In the genomic region with DNA sequence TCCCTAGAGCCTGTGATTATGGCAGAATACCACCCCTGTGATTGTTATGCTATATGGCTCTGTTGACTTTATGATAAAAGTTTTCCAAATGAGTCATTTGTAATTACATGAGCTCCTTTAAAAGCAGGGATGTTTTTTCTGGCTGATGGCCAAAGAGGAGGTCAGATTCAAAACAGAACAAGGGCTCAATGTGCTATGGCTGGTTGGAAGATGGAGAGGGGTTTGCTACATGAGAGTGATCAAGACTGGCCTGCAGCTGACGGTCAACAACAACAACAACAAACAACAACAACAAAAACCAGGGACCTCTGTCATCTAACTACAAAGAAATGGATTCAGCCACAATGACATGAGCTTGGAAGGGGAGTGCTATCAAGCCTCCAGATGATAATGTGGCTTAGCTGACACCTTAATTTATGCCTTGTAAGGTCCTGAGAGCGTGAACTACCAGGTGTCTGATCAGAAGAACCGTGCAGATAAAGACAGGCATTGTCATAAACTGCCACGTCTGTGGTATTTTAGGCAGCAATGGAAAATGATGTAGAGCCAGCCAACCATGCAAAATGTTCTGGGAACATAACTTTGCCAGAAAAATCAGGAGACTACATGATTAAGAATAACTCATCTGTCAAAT, we compare ENCODE assay signal across 8 cellular contexts. TPM values are rescaled to one million over a fixed set of nuclear protein-coding genes. Genes with fewer than 3 reads are reported as not detected.
DNase-seq lines count a peak whose midpoint lies in the region; ATAC-seq and TF ChIP-seq lines count a peak whose summit lies in the region.

No MANE protein-coding gene starts in this region.

- intact Hi-C loops in psoas muscle (cut with DNase I): no loop called here
- intact Hi-C loops in ascending aorta (cut with DNase I): no loop called here
- intact Hi-C loops in transverse colon (cut with DNase I; ENCODE audit: low total_unique reads): no loop called here

- no peaks in the 10 kb centered on the region for H3K9me3 ChIP-seq in BLaER1
- H3K9me3 ChIP-seq in psoas muscle: no peaks in the 10 kb centered on the region
- H3K9me3 ChIP-seq in ascending aorta: no peaks in the 10 kb centered on the region
- no peaks in the 10 kb centered on the region for H3K9me3 ChIP-seq in transverse colon

- H3K36me3 ChIP-seq in BLaER1: no peaks in the 10 kb centered on the region
- no peaks in the 10 kb centered on the region for H3K36me3 ChIP-seq in kidney epithelial cell (ENCODE audit: control insufficient read depth, insufficient read depth, low read length)
- H3K36me3 ChIP-seq in psoas muscle (ENCODE audit: insufficient read depth in 1 of 2, low read depth in 1 of 2): no peaks in the 10 kb centered on the region
- no peaks in the 10 kb centered on the region for H3K36me3 ChIP-seq in ascending aorta
- H3K36me3 ChIP-seq in transverse colon: no peaks in the 10 kb centered on the region

- peaks cover 30% of the 10 kb centered on the region for H3K4me1 ChIP-seq in BLaER1
- no peaks in the 10 kb centered on the region for H3K4me1 ChIP-seq in psoas muscle
- peaks cover 0 to 9% of the 10 kb centered on the region in 2 donors for H3K4me1 ChIP-seq in ascending aorta
- peaks cover 0 to 10% (median 1%) of the 10 kb centered on the region in 4 donors for H3K4me1 ChIP-seq in transverse colon

- H4K20me1 ChIP-seq in BLaER1: no peaks in the 10 kb centered on the region

- H3K4me3 ChIP-seq in BLaER1: no peak overlapping the region
- no peak overlapping the region for H3K4me3 ChIP-seq in kidney epithelial cell (ENCODE audit: low read depth, low read length)
- H3K4me3 ChIP-seq in psoas muscle: no peak overlapping the region
- H3K4me3 ChIP-seq in ascending aorta: no peak overlapping the region
- H3K4me3 ChIP-seq in transverse colon: no peak overlapping the region

- no peak overlapping the region for H3K9ac ChIP-seq in BLaER1

- no peak overlapping the region for H3K27ac ChIP-seq in BLaER1
- no peak overlapping the region for H3K27ac ChIP-seq in psoas muscle
- no peak overlapping the region for H3K27ac ChIP-seq in ascending aorta
- no peak overlapping the region for H3K27ac ChIP-seq in transverse colon

- no peak for ATAC-seq in psoas muscle

- 44 to 52% (median 51%) methylated on average over 4 of the region's 4 CpGs for WGBS in psoas muscle, 3 donors
- 36 to 40% methylated on average over 4 of the region's 4 CpGs for WGBS in transverse colon (ENCODE audit: low coverage in 1 of 2), 2 donors

- in situ Hi-C loops in transverse colon (cut with MboI; ENCODE audit: low pct_ligation_motif_present in 1 of 4, low pct_unique_long_range_greater_than_20kb in 1 of 4, low sequenced_read_pairs in 3 of 4): no loop called here

- peak overlapping the region; percentile 29; the same call in 1 of the 2 replicates for H3K4me2 ChIP-seq in BLaER1

- DNase-seq in LoVo (ENCODE audit: low spot score) (peak; percentile 88), SW480 (ENCODE audit: low spot score) (peak; percentile 91), kidney epithelial cell (ENCODE audit: low read depth) (peak; percentile 79), psoas muscle (no peak), ascending aorta (ENCODE audit: low spot score in 2 of 2) (no peak), transverse colon (no peak), HuH-7 (ENCODE audit: low spot score) (no peak)

- TF ChIP-seq EP300 in transverse colon (IDR thresholded peaks at IDR 0.05; ENCODE audit: low read depth): no peak

- TF ChIP-seq POLR2A in transverse colon (IDR thresholded peaks at IDR 0.05): no peak

- H3K27me3 ChIP-seq in BLaER1 (no peaks in the 10 kb centered on the region), kidney epithelial cell (ENCODE audit: control insufficient read depth, insufficient read depth, low read length) (no peaks in the 10 kb centered on the region), psoas muscle (ENCODE audit: insufficient read depth in 3 of 3, low read length in 2 of 3) (peaks cover 0 to 10% (median 6%) of the 10 kb centered on the region in 3 donors), ascending aorta (no peaks in the 10 kb centered on the region), transverse colon (peaks cover 40% of the 10 kb centered on the region)

- TF ChIP-seq CTCF in kidney epithelial cell (IDR thresholded peaks at IDR 0.05; ENCODE audit: insufficient read depth, low read length, poor library complexity, severe bottlenecking) (no peak), psoas muscle (IDR thresholded peaks at IDR 0.05) (no peak), ascending aorta (IDR thresholded peaks at IDR 0.05) (no peak), transverse colon (IDR thresholded peaks at IDR 0.05) (no peak)

RNA-seq across cellular contexts. Expression of gene PIWIL3, which starts 47.2 kb away (rescaled TPM):
- total RNA-seq in kidney epithelial cell (not detected in 2 replicates), psoas muscle (not detected), ascending aorta (not detected), transverse colon (not detected)
- not detected for polyA plus RNA-seq in psoas muscle

Comparison
In these comparisons a context has a peak if more than half of its experiments do, and no peak if none do; other contexts are left out.
1. DNase-seq: peak in LoVo (single experiment), SW480 (single experiment) and kidney epithelial cell (single experiment); none in psoas muscle (0 of 2), ascending aorta (0 of 2), transverse colon (single experiment) and HuH-7 (single experiment).